Comparison of ENCODE assay signal across 2 cellular contexts in the genomic region with DNA sequence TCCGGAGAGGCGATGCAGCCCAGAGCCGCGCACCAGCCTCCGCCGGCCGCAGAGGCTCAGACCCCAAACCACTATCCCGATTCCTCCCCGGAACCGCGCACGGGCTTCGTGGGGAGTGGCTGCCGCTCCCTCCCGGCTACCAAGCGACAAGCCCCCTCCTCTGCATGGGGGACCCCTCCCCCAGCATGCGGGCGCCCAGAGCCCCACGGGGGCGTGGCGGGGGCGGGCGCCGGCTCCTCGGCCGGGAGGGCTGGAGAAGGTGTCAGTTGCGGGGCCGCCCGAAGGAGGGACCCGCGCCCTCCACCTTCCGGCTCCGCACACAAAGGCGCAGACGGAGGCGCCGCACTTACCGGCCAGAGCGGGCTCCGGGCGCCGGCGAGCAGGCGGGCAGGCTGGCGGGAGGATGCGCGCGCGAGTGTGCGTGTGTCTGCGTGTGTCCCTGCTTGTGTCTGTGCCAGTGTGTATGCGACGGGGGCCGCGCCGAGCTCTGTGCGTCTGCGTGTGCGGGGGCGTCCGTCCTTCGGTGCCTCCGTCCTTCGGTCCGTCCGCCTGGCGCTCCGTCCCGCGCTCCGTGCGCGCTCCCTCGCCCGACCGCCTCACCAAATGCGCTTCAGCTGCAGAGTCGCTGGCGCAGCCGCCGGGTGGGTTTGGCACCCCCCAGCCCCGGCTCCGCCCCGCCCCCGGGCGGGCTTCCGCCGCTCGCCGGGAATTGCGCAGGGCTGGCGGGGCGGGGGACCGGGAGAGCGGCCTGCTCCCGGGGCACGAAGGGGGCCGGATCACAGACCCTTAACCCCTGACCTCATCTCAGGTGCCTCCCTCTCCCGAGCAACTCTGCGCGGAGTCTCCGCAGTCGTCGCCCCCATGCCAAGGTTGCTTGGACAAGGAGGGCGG.
TF ChIP-seq lines count a peak whose summit lies in the region.

TSS of gene PTPN5 (minus strand) at position 624 of the 891 bp plus-strand sequence. CDS start 19,840 bp downstream, outside the sequence.

TF ChIP-seq in HEK293, 187 proteins besides CTCF, POLR2A, EP300 and RAD21 (continued from another document):
- TF ChIP-seq, protein P1, sequence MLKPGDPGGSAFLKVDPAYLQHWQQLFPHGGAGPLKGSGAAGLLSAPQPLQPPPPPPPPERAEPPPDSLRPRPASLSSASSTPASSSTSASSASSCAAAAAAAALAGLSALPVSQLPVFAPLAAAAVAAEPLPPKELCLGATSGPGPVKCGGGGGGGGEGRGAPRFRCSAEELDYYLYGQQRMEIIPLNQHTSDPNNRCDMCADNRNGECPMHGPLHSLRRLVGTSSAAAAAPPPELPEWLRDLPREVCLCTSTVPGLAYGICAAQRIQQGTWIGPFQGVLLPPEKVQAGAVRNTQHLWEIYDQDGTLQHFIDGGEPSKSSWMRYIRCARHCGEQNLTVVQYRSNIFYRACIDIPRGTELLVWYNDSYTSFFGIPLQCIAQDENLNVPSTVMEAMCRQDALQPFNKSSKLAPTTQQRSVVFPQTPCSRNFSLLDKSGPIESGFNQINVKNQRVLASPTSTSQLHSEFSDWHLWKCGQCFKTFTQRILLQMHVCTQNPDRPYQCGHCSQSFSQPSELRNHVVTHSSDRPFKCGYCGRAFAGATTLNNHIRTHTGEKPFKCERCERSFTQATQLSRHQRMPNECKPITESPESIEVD (tag by site-specific recombination; IDR thresholded peaks at IDR 0.05): no peak
- TF ChIP-seq ZBTB20 (tag by site-specific recombination; IDR thresholded peaks at IDR 0.05) (peak; percentile 28; the same call in 1 of the 2 replicates), ZFHX2 (tag by site-specific recombination; conservative IDR thresholded peaks at IDR 0.05) (peak; percentile 7; the same call in 1 of the 2 replicates), ZNF239 (tag by site-specific recombination; IDR thresholded peaks at IDR 0.05) (no peak), ZNF600 (tag by site-specific recombination; IDR thresholded peaks at IDR 0.05) (0 out of 2 replicates have a peak, but pooled peaks have one; percentile 25), ZIC2 (tag by site-specific recombination; IDR thresholded peaks at IDR 0.05) (peak; percentile 13; the same call in 1 of the 2 replicates), ZBTB8A (tag by site-specific recombination; IDR thresholded peaks at IDR 0.05) (0 out of 2 replicates have a peak, but pooled peaks have one; percentile 46)
- TF ChIP-seq, protein P2, sequence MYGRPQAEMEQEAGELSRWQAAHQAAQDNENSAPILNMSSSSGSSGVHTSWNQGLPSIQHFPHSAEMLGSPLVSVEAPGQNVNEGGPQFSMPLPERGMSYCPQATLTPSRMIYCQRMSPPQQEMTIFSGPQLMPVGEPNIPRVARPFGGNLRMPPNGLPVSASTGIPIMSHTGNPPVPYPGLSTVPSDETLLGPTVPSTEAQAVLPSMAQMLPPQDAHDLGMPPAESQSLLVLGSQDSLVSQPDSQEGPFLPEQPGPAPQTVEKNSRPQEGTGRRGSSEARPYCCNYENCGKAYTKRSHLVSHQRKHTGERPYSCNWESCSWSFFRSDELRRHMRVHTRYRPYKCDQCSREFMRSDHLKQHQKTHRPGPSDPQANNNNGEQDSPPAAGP (tag by site-specific recombination; IDR thresholded peaks at IDR 0.05): 0 out of 2 replicates have a peak, but pooled peaks have one; percentile 35
- TF ChIP-seq, protein P3, sequence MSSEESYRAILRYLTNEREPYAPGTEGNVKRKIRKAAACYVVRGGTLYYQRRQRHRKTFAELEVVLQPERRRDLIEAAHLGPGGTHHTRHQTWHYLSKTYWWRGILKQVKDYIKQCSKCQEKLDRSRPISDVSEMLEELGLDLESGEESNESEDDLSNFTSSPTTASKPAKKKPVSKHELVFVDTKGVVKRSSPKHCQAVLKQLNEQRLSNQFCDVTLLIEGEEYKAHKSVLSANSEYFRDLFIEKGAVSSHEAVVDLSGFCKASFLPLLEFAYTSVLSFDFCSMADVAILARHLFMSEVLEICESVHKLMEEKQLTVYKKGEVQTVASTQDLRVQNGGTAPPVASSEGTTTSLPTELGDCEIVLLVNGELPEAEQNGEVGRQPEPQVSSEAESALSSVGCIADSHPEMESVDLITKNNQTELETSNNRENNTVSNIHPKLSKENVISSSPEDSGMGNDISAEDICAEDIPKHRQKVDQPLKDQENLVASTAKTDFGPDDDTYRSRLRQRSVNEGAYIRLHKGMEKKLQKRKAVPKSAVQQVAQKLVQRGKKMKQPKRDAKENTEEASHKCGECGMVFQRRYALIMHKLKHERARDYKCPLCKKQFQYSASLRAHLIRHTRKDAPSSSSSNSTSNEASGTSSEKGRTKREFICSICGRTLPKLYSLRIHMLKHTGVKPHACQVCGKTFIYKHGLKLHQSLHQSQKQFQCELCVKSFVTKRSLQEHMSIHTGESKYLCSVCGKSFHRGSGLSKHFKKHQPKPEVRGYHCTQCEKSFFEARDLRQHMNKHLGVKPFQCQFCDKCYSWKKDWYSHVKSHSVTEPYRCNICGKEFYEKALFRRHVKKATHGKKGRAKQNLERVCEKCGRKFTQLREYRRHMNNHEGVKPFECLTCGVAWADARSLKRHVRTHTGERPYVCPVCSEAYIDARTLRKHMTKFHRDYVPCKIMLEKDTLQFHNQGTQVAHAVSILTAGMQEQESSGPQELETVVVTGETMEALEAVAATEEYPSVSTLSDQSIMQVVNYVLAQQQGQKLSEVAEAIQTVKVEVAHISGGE (tag by site-specific recombination; conservative IDR thresholded peaks at IDR 0.05; ENCODE audit: low read depth): peak; percentile 72

TF ChIP-seq in WTC11, 78 proteins besides CTCF, POLR2A, EP300 and RAD21 (continued from another document):
- peak; percentile 49; the same call in 1 of the 2 replicates for TF ChIP-seq ARID4B (CRISPR knock-in tag; IDR thresholded peaks at IDR 0.05; ENCODE audit: borderline replicate concordance)
- no peak for TF ChIP-seq ZNF671 (CRISPR knock-in tag; IDR thresholded peaks at IDR 0.05)
- TF ChIP-seq ZNF232 (CRISPR knock-in tag; IDR thresholded peaks at IDR 0.05): peak; percentile 83
- no peak; the same call in 1 of the 2 replicates for TF ChIP-seq MAX (CRISPR knock-in tag; IDR thresholded peaks at IDR 0.05)
- TF ChIP-seq NR3C1 (CRISPR knock-in tag; conservative IDR thresholded peaks at IDR 0.05; ENCODE audit: low read depth): 0 out of 2 replicates have a peak, but pooled peaks have one; percentile 46
